In genomic region chr19:16586477-16586871, GRCh38 we compare ENCODE assay signal across 11 cellular contexts. TPM values are rescaled to one million over a fixed set of nuclear protein-coding genes. Genes with fewer than 3 reads are reported as not detected.
DNase-seq lines count a peak whose midpoint lies in the region; ATAC-seq, FAIRE-seq and TF ChIP-seq lines count a peak whose summit lies in the region.
"Had no signal": no experiment of that assay in that cellular context is flagged by ENCODE, and none has a peak within 500 bp of the region (broad histone marks: within the 10 kb centered on the region; RNA-seq: fewer than 3 reads in every experiment).

No MANE protein-coding gene starts in this region.

- 82 to 87% (median 87%) methylated on average over 9 of the region's 9 CpGs for WGBS in psoas muscle, 3 donors

- H3K9me3 ChIP-seq in DOHH2 (ENCODE audit: control insufficient read depth, insufficient read depth, low read length) (no peaks in the 10 kb centered on the region), Karpas-422 (ENCODE audit: low read length) (no peaks in the 10 kb centered on the region), psoas muscle (no peaks in the 10 kb centered on the region), tibial artery (no peaks in the 10 kb centered on the region)
- H3K9me3 ChIP-seq: vagina had no signal

- no peak for FAIRE-seq in urothelium cell line (lab: Jason Lieb, UNC)

- peaks cover 42% of the 10 kb centered on the region for H3K36me3 Mint-ChIP-seq in central memory CD8-positive, alpha-beta T cell (ENCODE audit: insufficient read depth)
- H3K36me3 Mint-ChIP-seq: neural progenitor cell had no signal

- H3K4me1 ChIP-seq in DOHH2 (ENCODE audit: control insufficient read depth, low read length) (peaks cover 97% of the 10 kb centered on the region), Karpas-422 (ENCODE audit: low read length) (peaks cover 99% of the 10 kb centered on the region), psoas muscle (peaks cover 91% of the 10 kb centered on the region), tibial artery (peaks cover 14 to 85% (median 57%) of the 10 kb centered on the region in 4 donors)

- DNase-seq in Karpas-422 = no peak
- no peak for DNase-seq in central memory CD8-positive, alpha-beta T cell (ENCODE audit: low spot score in 2 of 2)
- no peak for DNase-seq in psoas muscle
- DNase-seq in tibial artery = no peak
- no peak for DNase-seq in GM19240 (ENCODE audit: insufficient read length, low spot score)
- DNase-seq in urothelium cell line (ENCODE audit: low spot score) = no peak
- DNase-seq: NCI-H1092, NCI-H774 had no signal

- peak overlapping the region; percentile 96 for H3K27ac ChIP-seq in DOHH2 (ENCODE audit: low read depth, low read length)
- H3K27ac ChIP-seq in Karpas-422 (ENCODE audit: low read length) = peak overlapping the region; percentile 98
- H3K27ac ChIP-seq in psoas muscle = peak overlapping the region; percentile 93
- H3K27ac ChIP-seq in tibial artery = no peak overlapping the region
- H3K27ac ChIP-seq: neural progenitor cell had no signal

- no peaks in the 10 kb centered on the region for H3K27me3 Mint-ChIP-seq in central memory CD8-positive, alpha-beta T cell

- 0 out of 2 replicates have a peak, but pooled peaks cover 8% of the 10 kb centered on the region for H4K20me1 ChIP-seq in DOHH2 (ENCODE audit: control insufficient read depth, insufficient read depth, low read depth, low read length)
- peaks cover 4% of the 10 kb centered on the region; the same call in 1 of the 2 replicates for H4K20me1 ChIP-seq in Karpas-422 (ENCODE audit: insufficient read depth, low read depth, low read length)

- no peaks in the 10 kb centered on the region for H3K9me3 Mint-ChIP-seq in central memory CD8-positive, alpha-beta T cell
- H3K9me3 Mint-ChIP-seq: neural progenitor cell had no signal

- intact Hi-C loops in psoas muscle (cut with DNase I) (loop anchor here (5.0 kb wide), 2 partner anchors 36 to 41 kb away; partner anchors contain the start of gene MED26 (in 1 of the 2)), tibial artery (cut with DNase I; ENCODE audit: low total_unique reads) (no loop called here)

- H3K4me3 ChIP-seq in DOHH2 (ENCODE audit: low read length) (peak overlapping the region; percentile 78), Karpas-422 (ENCODE audit: low read length) (peak overlapping the region; percentile 74), psoas muscle (no peak overlapping the region), tibial artery (no peak overlapping the region)
- H3K4me3 ChIP-seq: neural progenitor cell, vagina had no signal

- peak overlapping the region; percentile 72 for H3K4me3 Mint-ChIP-seq in central memory CD8-positive, alpha-beta T cell
- H3K4me3 Mint-ChIP-seq: neural progenitor cell had no signal

- peaks cover 50% of the 10 kb centered on the region for H3F3A ChIP-seq in DOHH2 (ENCODE audit: control insufficient read depth, insufficient read depth)

- peak overlapping the region; percentile 82 for H3K9ac ChIP-seq in Karpas-422 (ENCODE audit: low read length)
- H3K9ac ChIP-seq: neural progenitor cell had no signal

- H3K36me3 ChIP-seq in DOHH2 (ENCODE audit: control insufficient read depth, low read length) (peaks cover 43% of the 10 kb centered on the region), Karpas-422 (ENCODE audit: insufficient read depth, low read length) (no peaks in the 10 kb centered on the region), psoas muscle (ENCODE audit: insufficient read depth in 1 of 2, low read depth in 1 of 2) (no peaks in the 10 kb centered on the region), tibial artery (no peaks in the 10 kb centered on the region)
- H3K36me3 ChIP-seq: neural progenitor cell, vagina had no signal

- H3K27ac Mint-ChIP-seq in central memory CD8-positive, alpha-beta T cell (ENCODE audit: low read depth) = peak overlapping the region; percentile 94
- H3K27ac Mint-ChIP-seq: neural progenitor cell had no signal

- no peak overlapping the region for H2AFZ ChIP-seq in Karpas-422 (ENCODE audit: low read length)
- H2AFZ ChIP-seq: neural progenitor cell had no signal

- H3K4me2 ChIP-seq in DOHH2 (ENCODE audit: low read length) = peak overlapping the region; percentile 96
- H3K4me2 ChIP-seq in Karpas-422 (ENCODE audit: low read depth, low read length, poor library complexity, severe bottlenecking) = peak overlapping the region; percentile 77
- H3K4me2 ChIP-seq: neural progenitor cell had no signal

- H3K79me2 ChIP-seq in DOHH2 (ENCODE audit: control insufficient read depth, low read length) (peaks cover 95% of the 10 kb centered on the region), Karpas-422 (ENCODE audit: low read length) (peaks cover 79% of the 10 kb centered on the region)

- TF ChIP-seq CTCF in DOHH2 (IDR thresholded peaks at IDR 0.05; ENCODE audit: low read depth, low read length, poor library complexity, severe bottlenecking) (no peak), psoas muscle (IDR thresholded peaks at IDR 0.05) (no peak), tibial artery (IDR thresholded peaks at IDR 0.05) (no peak)

- H3K27me3 ChIP-seq in DOHH2 (ENCODE audit: control insufficient read depth, low read length) (no peaks in the 10 kb centered on the region), Karpas-422 (ENCODE audit: low read length) (no peaks in the 10 kb centered on the region), psoas muscle (ENCODE audit: insufficient read depth in 3 of 3, low read length in 2 of 3) (no peaks in the 10 kb centered on the region), tibial artery (no peaks in the 10 kb centered on the region)
- H3K27me3 ChIP-seq: neural progenitor cell, vagina had no signal

- H3K9me2 ChIP-seq in DOHH2 (replicated peaks; ENCODE audit: control insufficient read depth, low read length) (no peaks in the 10 kb centered on the region), Karpas-422 (replicated peaks; ENCODE audit: insufficient read depth, low read length) (no peaks in the 10 kb centered on the region)

- ATAC-seq in central memory CD8-positive, alpha-beta T cell (replicated peaks; ENCODE audit: extremely low read depth, poor library complexity, severe bottlenecking) = no peak
- no peak for ATAC-seq in psoas muscle

- H3K4me1 Mint-ChIP-seq in central memory CD8-positive, alpha-beta T cell = peaks cover 68% of the 10 kb centered on the region

RNA-seq across cellular contexts. Expression of gene SLC35E1, which starts 14.3 kb away (rescaled TPM):
- 33.5 and 39.4 TPM in 2 replicates for total RNA-seq in Karpas-422 (2014; rRNA removed; shearing (Covaris generic); ENCODE audit: low replicate concordance)
- 10 to 100 TPM; 25.6 to 40.7 (median 26.9) TPM for total RNA-seq in psoas muscle
- 10 to 100 TPM; 17.1 to 42.1 (median 32.8) TPM for polyA plus RNA-seq in psoas muscle

RNA-seq across cellular contexts. Expression of gene MED26, which starts 41.5 kb away (rescaled TPM):
- total RNA-seq in Karpas-422 (2014; rRNA removed; shearing (Covaris generic); ENCODE audit: low replicate concordance) = 15.0 and 23.7 TPM in 2 replicates
- 1 to 10 TPM; 4.8 to 9.6 (median 5.5) TPM for total RNA-seq in psoas muscle
- polyA plus RNA-seq in psoas muscle = 1 to 10 TPM; 5.1 to 8.7 (median 5.2) TPM

RNA-seq across cellular contexts. Expression of gene CHERP, which starts 44.2 kb away (rescaled TPM):
- total RNA-seq in Karpas-422 (2014; rRNA removed; shearing (Covaris generic); ENCODE audit: low replicate concordance) = 5.9 and 14.9 TPM in 2 replicates
- total RNA-seq in psoas muscle = 10 to 100 TPM; 30.1 to 36.2 (median 33.5) TPM
- polyA plus RNA-seq in psoas muscle = 10 to 100 TPM; 17.0 to 28.1 (median 25.0) TPM

Comparison
In these comparisons a context has a peak if more than half of its experiments do, and no peak if none do; other contexts are left out.
1. H3K27ac ChIP-seq: peak in DOHH2 (single experiment), Karpas-422 (single experiment) and psoas muscle (single experiment); none in tibial artery (0 of 2).
2. H3K4me3 ChIP-seq: peak in DOHH2 (single experiment) and Karpas-422 (single experiment); none in psoas muscle (single experiment) and tibial artery (0 of 2).